Comparison of ENCODE assay signal across 25 cellular contexts in the genomic region with DNA sequence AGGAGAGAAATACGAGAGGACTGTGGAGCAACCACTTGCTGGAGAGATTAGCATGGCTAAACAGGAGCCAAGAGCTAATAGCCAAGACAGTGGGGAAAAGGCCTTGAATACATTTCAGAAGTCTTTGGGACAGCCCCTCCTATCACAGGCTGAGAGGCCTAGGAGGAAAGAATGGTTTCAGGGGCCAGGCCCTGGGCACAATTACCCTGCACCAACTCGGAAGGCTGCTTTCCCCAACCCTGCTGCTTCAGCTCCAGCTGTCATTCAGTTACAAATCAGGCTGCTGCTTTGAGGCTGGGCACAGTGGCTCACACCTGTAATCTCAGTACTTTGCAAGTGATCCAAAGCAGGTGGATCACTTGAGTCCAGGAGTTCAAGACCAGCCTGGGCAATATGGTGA. TPM values are rescaled to one million over a fixed set of nuclear protein-coding genes. Genes with fewer than 3 reads are reported as not detected.
DNase-seq lines count a peak whose midpoint lies in the region; ATAC-seq, FAIRE-seq and TF ChIP-seq lines count a peak whose summit lies in the region.
"Had no signal": no experiment of that assay in that cellular context is flagged by ENCODE, and none has a peak within 500 bp of the region (broad histone marks: within the 10 kb centered on the region; RNA-seq: fewer than 3 reads in every experiment).

No MANE protein-coding gene starts in this region.

- H3K9me1 ChIP-seq in K562 (ENCODE audit: control insufficient read depth, insufficient read depth, low read length), result no peaks in the 10 kb centered on the region

- TF ChIP-seq CTCF in A549 (IDR thresholded peaks at IDR 0.05) (no peak), K562 (IDR thresholded peaks at IDR 0.05 in 2 of 3, conservative IDR thresholded peaks at IDR 0.05 in 1 of 3; ENCODE audit: insufficient read depth in 2 of 3, low read depth in 1 of 3, low read length in 3 of 3) (no peak)

- ATAC-seq in A549 (no peak), K562 (no peak), HG03460 (IDR thresholded peaks at IDR 0.05; ENCODE audit: unreplicated experiment) (no peak)
- ATAC-seq: GM12878 had no signal

- no peaks in the 10 kb centered on the region for H3K79me2 ChIP-seq in K562 (ENCODE audit: control insufficient read depth, insufficient read depth, low read length)

- no peak overlapping the region for H3K9ac ChIP-seq in K562 (ENCODE audit: insufficient read depth in 1 of 2, low read depth in 2 of 2, low read length in 2 of 2)
- no peak overlapping the region for H3K9ac ChIP-seq in mesenchymal stem cell (ENCODE audit: low read length)
- H3K9ac ChIP-seq: BLaER1 had no signal

- H3K36me3 Mint-ChIP-seq in activated T-cell treated with anti-CD3 and anti-CD28 coated beads, Interleukin-2, amount 50 U/mL, for 24 hours (ENCODE audit: low read depth), result no peaks in the 10 kb centered on the region
- H3K36me3 Mint-ChIP-seq: CD14-positive monocyte; CD4-positive, alpha-beta memory T cell; CD4-positive, CD25-positive, alpha-beta regulatory T cell; CD8-positive, alpha-beta memory T cell had no signal

- H3K4ac ChIP-seq in mesenchymal stem cell (ENCODE audit: low read depth in 1 of 2, low read length in 2 of 2), result no peak overlapping the region

- H2BK120ac ChIP-seq in mesenchymal stem cell (ENCODE audit: low read depth, low read length), result no peak overlapping the region

- H2BK15ac ChIP-seq in mesenchymal stem cell (ENCODE audit: low read depth, poor library complexity, severe bottlenecking), result no peak overlapping the region

- CTCF ChIA-PET in A549 (lab: Yijun Ruan, JAX), result interaction anchor here (1.1 kb wide), 1 partner anchor 644 kb away, joined by 4 read pairs; no protein-coding TSS in a partner anchor
- CTCF ChIA-PET in K562 (lab: Yijun Ruan, JAX; ENCODE audit: low intra/inter-chr PET ratio), result no interaction called here

- no peak overlapping the region for H2BK5ac ChIP-seq in mesenchymal stem cell (ENCODE audit: low read depth, low read length, poor library complexity, severe bottlenecking)

- no peak for DNase-seq in A549 (ENCODE audit: low read depth in 1 of 2, low spot score in 1 of 2)
- DNase-seq in K562 (ENCODE audit: extremely low read depth in 1 of 4, low spot score in 3 of 4), result no peak
- no peak for DNase-seq in mesenchymal stem cell
- no peak for DNase-seq in activated T-cell treated with anti-CD3 and anti-CD28 coated beads, Interleukin-2, amount 50 U/mL, for 24 hours
- DNase-seq: ACHN; BE2C; C1 segment of cervical spinal cord; CD4-positive, alpha-beta memory T cell; CD4-positive, CD25-positive, alpha-beta regulatory T cell; CD8-positive, alpha-beta memory T cell; COR-L47; DMS 273 treated with DMSO at 0.1 percent for 48 hours; DMS153; DMS53; DMS79; DND-41; EL; GDM1 had no signal

- H3K9me3 Mint-ChIP-seq in activated T-cell treated with anti-CD3 and anti-CD28 coated beads, Interleukin-2, amount 50 U/mL, for 24 hours, result no peaks in the 10 kb centered on the region
- H3K9me3 Mint-ChIP-seq: CD4-positive, alpha-beta memory T cell; CD8-positive, alpha-beta memory T cell had no signal

- no peak overlapping the region for H3K27ac Mint-ChIP-seq in activated T-cell treated with anti-CD3 and anti-CD28 coated beads, Interleukin-2, amount 50 U/mL, for 24 hours
- H3K27ac Mint-ChIP-seq: CD14-positive monocyte; CD4-positive, alpha-beta memory T cell; CD4-positive, CD25-positive, alpha-beta regulatory T cell had no signal

- H3K9me3 ChIP-seq in A549, result peaks cover 10% of the 10 kb centered on the region; the same call in 2 of the 3 replicates
- no peaks in the 10 kb centered on the region for H3K9me3 ChIP-seq in K562 (replicated peaks; ENCODE audit: control insufficient read depth, insufficient read depth, low read depth, low read length)
- no peaks in the 10 kb centered on the region for H3K9me3 ChIP-seq in mesenchymal stem cell (ENCODE audit: control insufficient read depth, low read length)
- H3K9me3 ChIP-seq: BE2C had no signal

- no peak overlapping the region for H4K8ac ChIP-seq in mesenchymal stem cell (ENCODE audit: low read length)

- no peak overlapping the region for H2AFZ ChIP-seq in K562 (ENCODE audit: low read depth, low read length)
- H2AFZ ChIP-seq in mesenchymal stem cell (ENCODE audit: low read depth, low read length), result no peak overlapping the region

- intact Hi-C loops in K562 (cut with micrococcal nuclease), result no loop called here

- FAIRE-seq in A549 (lab: Jason Lieb, UNC) (no peak), K562 (lab: Jason Lieb, UNC) (no peak)
- FAIRE-seq: GM12878, GM12892, GM18507 had no signal

- no peaks in the 10 kb centered on the region for H3K36me3 ChIP-seq in K562 (ENCODE audit: control insufficient read depth, insufficient read depth, low read length)
- H3K36me3 ChIP-seq in mesenchymal stem cell (ENCODE audit: control insufficient read depth in 1 of 2, insufficient read depth in 2 of 2, low read depth in 1 of 2, low read length in 2 of 2), result no peaks in the 10 kb centered on the region
- H3K36me3 ChIP-seq: BE2C, BLaER1 had no signal

- H3K79me1 ChIP-seq in mesenchymal stem cell (replicated peaks; ENCODE audit: low read length, poor library complexity, severe bottlenecking), result no peaks in the 10 kb centered on the region

- no peak overlapping the region for H3K4me3 ChIP-seq in A549
- H3K4me3 ChIP-seq in K562, result no peak overlapping the region
- H3K4me3 ChIP-seq in mesenchymal stem cell (ENCODE audit: insufficient read depth in 1 of 2, low read depth in 1 of 2, low read length in 2 of 2), result no peak overlapping the region
- H3K4me3 ChIP-seq: BLaER1, GM12878 had no signal

- no TSS peak for BruUV-seq in K562 (replicated peaks; lab: Mats Ljungman, UMichigan)

- H3K18ac ChIP-seq in mesenchymal stem cell (ENCODE audit: low read depth in 1 of 2, low read length in 2 of 2), result no peak overlapping the region

- peaks cover 9% of the 10 kb centered on the region for H3K27me3 Mint-ChIP-seq in activated T-cell treated with anti-CD3 and anti-CD28 coated beads, Interleukin-2, amount 50 U/mL, for 24 hours
- H3K27me3 Mint-ChIP-seq: CD4-positive, CD25-positive, alpha-beta regulatory T cell had no signal

- H3K4me2 ChIP-seq in A549 (no peak overlapping the region), K562 (ENCODE audit: insufficient read depth, low read length) (no peak overlapping the region), mesenchymal stem cell (ENCODE audit: low read length, poor library complexity, severe bottlenecking) (no peak overlapping the region)
- H3K4me2 ChIP-seq: BLaER1 had no signal

- H3K23ac ChIP-seq in mesenchymal stem cell (ENCODE audit: low read length in 2 of 2), result no peak overlapping the region

- TF ChIP-seq EP300 in A549 (IDR thresholded peaks at IDR 0.05), result no peak
- TF ChIP-seq EP300 in K562 (IDR thresholded peaks at IDR 0.05; ENCODE audit: low read length), result no peak

- no peaks in the 10 kb centered on the region for H3K4me1 ChIP-seq in A549
- H3K4me1 ChIP-seq in K562 (replicated peaks in 1 of 2; ENCODE audit: control insufficient read depth in 2 of 2, insufficient read depth in 2 of 2, low read length in 2 of 2), result no peaks in the 10 kb centered on the region
- H3K4me1 ChIP-seq in mesenchymal stem cell (ENCODE audit: control insufficient read depth, insufficient read depth, low read depth, low read length), result no peaks in the 10 kb centered on the region
- H3K4me1 ChIP-seq: BE2C had no signal

- H3K27ac ChIP-seq in A549 (no peak overlapping the region), K562 (ENCODE audit: extremely low read depth, low read depth, low read length) (no peak overlapping the region), mesenchymal stem cell (ENCODE audit: low read length, poor library complexity, severe bottlenecking) (no peak overlapping the region)
- H3K27ac ChIP-seq: 22Rv1, BLaER1 had no signal

- TF ChIP-seq POLR2A in A549 (IDR thresholded peaks at IDR 0.05; ENCODE audit: low read length) (no peak), K562 (conservative IDR thresholded peaks at IDR 0.05) (no peak)

- H3K27me3 ChIP-seq in K562 (ENCODE audit: control insufficient read depth in 2 of 2, insufficient read depth in 2 of 2, low read length in 2 of 2) (no peaks in the 10 kb centered on the region; a peak in 1 of 5 replicates), mesenchymal stem cell (ENCODE audit: control insufficient read depth in 1 of 2, insufficient read depth in 1 of 2, low read length in 2 of 2) (peaks cover 9 to 32% of the 10 kb centered on the region in 2 experiments)
- H3K27me3 ChIP-seq: BE2C, BLaER1 had no signal

- WGBS in A549 (ENCODE audit: missing lambda C conversion rate), result 79% methylated on average over 2 of the region's 2 CpGs
- 0% methylated on average over 1 of the region's 2 CpGs for WGBS in K562 (ENCODE audit: insufficient coverage, low coverage, missing lambda C conversion rate)
- 90% methylated on average over 2 of the region's 2 CpGs for WGBS in mesenchymal stem cell

- POLR2A ChIA-PET in A549 (lab: Yijun Ruan, JAX) (no interaction called here), K562 (lab: Yijun Ruan, JAX) (no interaction called here)

- peak overlapping the region; percentile 27 for H4K91ac ChIP-seq in mesenchymal stem cell (ENCODE audit: low read length)

- TF ChIP-seq RAD21 in A549 (conservative IDR thresholded peaks at IDR 0.05 in 1 of 2, IDR thresholded peaks at IDR 0.05 in 1 of 2), result no peak
- TF ChIP-seq RAD21 in K562 (CRISPR knock-in tag; conservative IDR thresholded peaks at IDR 0.05 in 1 of 2, IDR thresholded peaks at IDR 0.05 in 1 of 2), result no peak

- H2BK12ac ChIP-seq in mesenchymal stem cell (ENCODE audit: low read length in 2 of 2), result no peak overlapping the region

- no peaks in the 10 kb centered on the region for H4K20me1 ChIP-seq in K562 (replicated peaks; ENCODE audit: control insufficient read depth, insufficient read depth, low read length)
- H4K20me1 ChIP-seq: BLaER1 had no signal

- no peak overlapping the region for H3K4me3 Mint-ChIP-seq in activated T-cell treated with anti-CD3 and anti-CD28 coated beads, Interleukin-2, amount 50 U/mL, for 24 hours
- H3K4me3 Mint-ChIP-seq: CD14-positive monocyte; CD4-positive, alpha-beta memory T cell; CD4-positive, CD25-positive, alpha-beta regulatory T cell; CD8-positive, alpha-beta memory T cell had no signal

- H3K4me1 Mint-ChIP-seq in activated T-cell treated with anti-CD3 and anti-CD28 coated beads, Interleukin-2, amount 50 U/mL, for 24 hours (ENCODE audit: low read depth), result no peaks in the 10 kb centered on the region
- H3K4me1 Mint-ChIP-seq: CD14-positive monocyte; CD4-positive, alpha-beta memory T cell; CD4-positive, CD25-positive, alpha-beta regulatory T cell; CD8-positive, alpha-beta memory T cell had no signal

- no peak overlapping the region for H2AK5ac ChIP-seq in mesenchymal stem cell (ENCODE audit: low read length, severe bottlenecking)

- no peak overlapping the region for H3K14ac ChIP-seq in mesenchymal stem cell (ENCODE audit: low read length in 2 of 2)

- in situ Hi-C loops in K562 (cut with MboI), result no loop called here

RNA-seq across cellular contexts. Expression of a gene that starts 32.0 kb away (rescaled TPM):
- 16.8 and 17.3 TPM in 2 replicates for polyA plus RNA-seq in A549 (2011; rRNA removed)
- polyA plus RNA-seq in A549 (2012; cell fraction: cytosol; rRNA removed), result 7.1 and 9.0 TPM in 2 replicates
- polyA plus RNA-seq in A549 (2012; cell fraction: nucleus; rRNA removed), result 4.0 and 5.4 TPM in 2 replicates
- polyA plus RNA-seq in A549 (2017; fragmentation: RNase III; extraction: RNeasy Plus Mini Kit Qiagen cat#74134 plus additional on column Dnase treatment), result 11.9 to 13.0 TPM (median 12.9 TPM) in 3 replicates
- 6.0 and 7.9 TPM in 2 replicates for polyA minus RNA-seq in A549 (2011; rRNA and poly(A)+ RNA removed)
- total RNA-seq in K562 (2011; cell fraction: chromatin; rRNA removed; ENCODE audit: low replicate concordance), result 9.9 and 16.2 TPM in 2 replicates
- 6.5 and 13.2 TPM in 2 replicates for total RNA-seq in K562 (2011; cell fraction: nucleolus; rRNA removed)
- 16.4 and 30.7 TPM in 2 replicates for total RNA-seq in K562 (2011; cell fraction: nucleoplasm; rRNA removed)
- total RNA-seq in K562 (2014; rRNA removed), result 3.6 and 3.8 TPM in 2 replicates
- total RNA-seq in K562 (2014; rRNA removed; fragmentation: Illumina TruSeq; extraction: Trizol), result 4.4 and 5.2 TPM in 2 replicates
- 4.8 and 4.9 TPM in 2 replicates for total RNA-seq in K562 (2015; rRNA removed; fragmentation: Illumina TruSeq; extraction: Trizol)
- total RNA-seq in K562 (2021), result 4.5 and 6.1 TPM in 2 replicates
- polyA plus RNA-seq in K562 (2011; rRNA removed), result 6.8 and 8.5 TPM in 2 replicates
- 4.2 and 4.6 TPM in 2 replicates for polyA plus RNA-seq in K562 (2011; cell fraction: cytosol; rRNA removed)
- polyA plus RNA-seq in K562 (2011; cell fraction: nucleus; rRNA removed), result 9.2 and 10.1 TPM in 2 replicates
- polyA plus RNA-seq in K562 (2012), result 3.4 and 4.2 TPM in 2 replicates
- 5.0 and 5.4 TPM in 2 replicates for polyA plus RNA-seq in K562 (2014; fragmentation: Illumina TruSeq; extraction: Trizol)
- 1 to 10 TPM in 1 of 2 experiments, under 1 TPM in 1; 0.76 to 1.8 TPM for polyA plus RNA-seq in K562 (2014; fragmentation: Nextera tagmentation; extraction: Ambion mirVana)
- polyA plus RNA-seq in K562 (2014; rRNA removed), result 4.9 and 6.0 TPM in 2 replicates
- polyA minus RNA-seq in K562 (2011; rRNA and poly(A)+ RNA removed), result 13.0 and 13.6 TPM in 2 replicates
- 1.9 and 2.6 TPM in 2 replicates for polyA minus RNA-seq in K562 (2011; cell fraction: cytosol; rRNA and poly(A)+ RNA removed)
- polyA minus RNA-seq in K562 (2011; cell fraction: nucleus; rRNA and poly(A)+ RNA removed), result 11.3 and 16.9 TPM in 2 replicates
- polyA plus RNA-seq in mesenchymal stem cell (2013, experiment 1 of 2), result 14.5 TPM
- 15.7 TPM for polyA plus RNA-seq in mesenchymal stem cell (2013, experiment 2 of 2)
